ENCODE assay signal across 12 cellular contexts in the genomic region with DNA sequence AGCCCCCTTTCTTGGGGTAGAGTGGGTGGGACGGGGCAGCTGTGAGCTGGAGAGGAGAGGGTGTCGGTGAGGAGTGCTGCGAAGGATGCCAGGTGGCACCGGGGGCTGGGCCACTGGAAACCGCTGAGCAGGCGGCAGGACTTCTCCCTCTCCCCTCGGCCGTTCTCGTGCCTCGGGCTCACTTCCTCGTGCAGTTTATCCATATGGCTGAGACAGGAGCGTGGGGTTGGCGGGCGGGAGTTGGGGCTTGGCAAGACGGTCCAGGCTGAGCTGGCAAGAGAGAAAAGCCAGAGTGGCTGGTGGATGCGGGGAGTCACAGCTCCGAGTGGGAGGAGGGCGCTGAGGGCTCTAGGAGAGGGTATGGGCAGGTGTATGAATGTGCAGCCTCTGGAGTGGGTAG. TPM values are rescaled to one million over a fixed set of nuclear protein-coding genes. Genes with fewer than 3 reads are reported as not detected.
DNase-seq lines count a peak whose midpoint lies in the region; ATAC-seq, FAIRE-seq and TF ChIP-seq lines count a peak whose summit lies in the region.
"Had no signal": no experiment of that assay in that cellular context is flagged by ENCODE, and none has a peak within 500 bp of the region (broad histone marks: within the 10 kb centered on the region; RNA-seq: fewer than 3 reads in every experiment).

No MANE protein-coding gene starts in this region.

- H3K4me1 ChIP-seq in kidney (ENCODE audit: control insufficient read depth in 1 of 2, insufficient read depth in 1 of 2, low read depth in 1 of 2, low read length in 2 of 2) (peaks cover 18 to 62% of the 10 kb centered on the region in 2 donors), suprapubic skin (peaks cover 63% of the 10 kb centered on the region)
- H3K4me1 ChIP-seq: A549 had no signal

- WGBS in suprapubic skin: 29% methylated on average over 18 of the region's 18 CpGs

- H3K4me3 Mint-ChIP-seq in WTC11: no peak overlapping the region
- no peak overlapping the region for H3K4me3 Mint-ChIP-seq in activated CD8-positive, alpha-beta T cell treated with anti-CD3 and anti-CD28 coated beads, Interleukin-2, amount 10 ng/mL, durations not matched to agents 7 days and 5 days

- H3K9ac ChIP-seq in kidney (ENCODE audit: low read length in 2 of 2): peak overlapping the region in 1 of 2 donors; percentile 19

- CTCF ChIA-PET in WTC11 (lab: Charles Lee): interaction anchor here (1.2 to 2.4 kb wide), 2 partner anchors 10 to 18 kb away, joined by 3 to 19 read pairs; no protein-coding TSS in a partner anchor
- CTCF ChIA-PET in activated CD8-positive, alpha-beta T cell treated with anti-CD3 and anti-CD28 coated beads, Interleukin-2, amount 10 ng/mL, durations not matched to agents 7 days and 5 days (lab: Charles Lee): interaction anchor here (1.3 to 1.4 kb wide), 2 partner anchors 14 to 143 kb away, joined by 3 read pairs; partner anchors contain the start of gene ABCA3

- FAIRE-seq in kidney (lab: Jason Lieb, UNC): no peak
- FAIRE-seq: A549, endometrium had no signal

- H3K27ac ChIP-seq in kidney (ENCODE audit: low read depth in 2 of 2, low read length in 2 of 2) (peak overlapping the region in 1 of 2 donors; percentile 78), suprapubic skin (peak overlapping the region; percentile 67)
- H3K27ac ChIP-seq: A549 had no signal

- no peaks in the 10 kb centered on the region for H3K27me3 ChIP-seq in suprapubic skin

- H3K36me3 Mint-ChIP-seq in WTC11: no peaks in the 10 kb centered on the region
- H3K36me3 Mint-ChIP-seq in activated CD8-positive, alpha-beta T cell treated with anti-CD3 and anti-CD28 coated beads, Interleukin-2, amount 10 ng/mL, durations not matched to agents 7 days and 5 days (ENCODE audit: low read depth): peaks cover 4% of the 10 kb centered on the region

- H3K27ac Mint-ChIP-seq in WTC11: peak overlapping the region; percentile 25; the same call in 1 of the 2 replicates
- H3K27ac Mint-ChIP-seq in activated CD8-positive, alpha-beta T cell treated with anti-CD3 and anti-CD28 coated beads, Interleukin-2, amount 10 ng/mL, durations not matched to agents 7 days and 5 days: no peak overlapping the region

- TF ChIP-seq POLR2A in suprapubic skin (IDR thresholded peaks at IDR 0.05): no peak

- POLR2A ChIA-PET in WTC11 (lab: Charles Lee): interaction anchor here (1.2 kb wide), 1 partner anchor 14 kb away, joined by 3 read pairs; no protein-coding TSS in a partner anchor
- POLR2A ChIA-PET in activated CD8-positive, alpha-beta T cell treated with anti-CD3 and anti-CD28 coated beads, Interleukin-2, amount 10 ng/mL, durations not matched to agents 7 days and 5 days (lab: Charles Lee): interaction anchor here (0.6 kb wide), 1 partner anchor 101 kb away, joined by 4 read pairs; no protein-coding TSS in a partner anchor

- H3K4me3 ChIP-seq in kidney (ENCODE audit: low read length in 2 of 2) (peak overlapping the region in 1 of 2 donors; percentile 21), suprapubic skin (peak overlapping the region; percentile 31)
- H3K4me3 ChIP-seq: A549 had no signal

- H3K9me3 ChIP-seq in kidney (ENCODE audit: control insufficient read depth in 1 of 2, low read length in 2 of 2): no peaks in the 10 kb centered on the region
- no peaks in the 10 kb centered on the region for H3K9me3 ChIP-seq in suprapubic skin
- H3K9me3 ChIP-seq: A549 had no signal

- DNase-seq in NCI-H1417 (lab: John Stamatoyannopoulos, UW) (peak; percentile 56 to 78 (median 64)), NCI-H1417 treated with DMSO at 0.1 percent for 48 hours (lab: John Stamatoyannopoulos, UW) (no peak), WTC11 (ENCODE audit: low spot score) (no peak), kidney (peak; percentile 77), suprapubic skin (ENCODE audit: low spot score in 2 of 2) (no peak), NAMALWA (ENCODE audit: low spot score) (no peak), NCI-H128 (lab: John Stamatoyannopoulos, UW; ENCODE audit: unreplicated experiment) (no peak)
- DNase-seq in activated CD8-positive, alpha-beta T cell treated with anti-CD3 and anti-CD28 coated beads, Interleukin-2, amount 10 ng/mL, durations not matched to agents 7 days and 5 days: no peak
- DNase-seq: NCI-H1105 treated with DMSO at 0.1 percent for 48 hours, T-helper 2 cell had no signal

- TF ChIP-seq EP300 in suprapubic skin (IDR thresholded peaks at IDR 0.05): no peak

- H3K9me3 Mint-ChIP-seq in WTC11: no peaks in the 10 kb centered on the region
- no peaks in the 10 kb centered on the region for H3K9me3 Mint-ChIP-seq in activated CD8-positive, alpha-beta T cell treated with anti-CD3 and anti-CD28 coated beads, Interleukin-2, amount 10 ng/mL, durations not matched to agents 7 days and 5 days (ENCODE audit: insufficient read depth)

- ATAC-seq in WTC11: no peak
- ATAC-seq in activated CD8-positive, alpha-beta T cell treated with anti-CD3 and anti-CD28 coated beads, Interleukin-2, amount 10 ng/mL, durations not matched to agents 7 days and 5 days: no peak
- ATAC-seq: A549 had no signal

- intact Hi-C loops in kidney (cut with DNase I): no loop called here

- H3K36me3 ChIP-seq in kidney (ENCODE audit: control insufficient read depth in 1 of 2, insufficient read depth in 2 of 2, low read length in 2 of 2) (no peaks in the 10 kb centered on the region), suprapubic skin (no peaks in the 10 kb centered on the region)

- TF ChIP-seq CTCF in WTC11 (IDR thresholded peaks at IDR 0.05) (no peak), kidney (IDR thresholded peaks at IDR 0.05; ENCODE audit: borderline replicate concordance, extremely low read depth, insufficient read depth) (no peak), suprapubic skin (IDR thresholded peaks at IDR 0.05) (no peak)

- H3K27me3 Mint-ChIP-seq in WTC11 (ENCODE audit: low read depth): no peaks in the 10 kb centered on the region; the same call in 1 of the 2 replicates
- H3K27me3 Mint-ChIP-seq in activated CD8-positive, alpha-beta T cell treated with anti-CD3 and anti-CD28 coated beads, Interleukin-2, amount 10 ng/mL, durations not matched to agents 7 days and 5 days (ENCODE audit: low read depth): no peaks in the 10 kb centered on the region

- 0 out of 2 replicates have a peak, but pooled peaks cover 4% of the 10 kb centered on the region for H3K4me1 Mint-ChIP-seq in WTC11
- H3K4me1 Mint-ChIP-seq in activated CD8-positive, alpha-beta T cell treated with anti-CD3 and anti-CD28 coated beads, Interleukin-2, amount 10 ng/mL, durations not matched to agents 7 days and 5 days (ENCODE audit: low read depth): peaks cover 27% of the 10 kb centered on the region

TF ChIP-seq in WTC11, 78 proteins besides CTCF, POLR2A, EP300 and RAD21 (continues in another document):
- no peak for TF ChIP-seq ETV6 (CRISPR knock-in tag; IDR thresholded peaks at IDR 0.05)
- no peak for TF ChIP-seq ESRRA (CRISPR knock-in tag; IDR thresholded peaks at IDR 0.05; ENCODE audit: borderline replicate concordance)
- TF ChIP-seq, protein P1, sequence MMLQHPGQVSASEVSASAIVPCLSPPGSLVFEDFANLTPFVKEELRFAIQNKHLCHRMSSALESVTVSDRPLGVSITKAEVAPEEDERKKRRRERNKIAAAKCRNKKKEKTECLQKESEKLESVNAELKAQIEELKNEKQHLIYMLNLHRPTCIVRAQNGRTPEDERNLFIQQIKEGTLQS (CRISPR knock-in tag; conservative IDR thresholded peaks at IDR 0.05): no peak
- no peak for TF ChIP-seq EMX1 (CRISPR knock-in tag; IDR thresholded peaks at IDR 0.05)
- no peak for TF ChIP-seq ZNF121 (CRISPR knock-in tag; IDR thresholded peaks at IDR 0.05)
- no peak for TF ChIP-seq JUN (CRISPR knock-in tag; IDR thresholded peaks at IDR 0.05)
- TF ChIP-seq OVOL2 (CRISPR knock-in tag; IDR thresholded peaks at IDR 0.05; ENCODE audit: borderline replicate concordance): no peak
- TF ChIP-seq, protein P2, sequence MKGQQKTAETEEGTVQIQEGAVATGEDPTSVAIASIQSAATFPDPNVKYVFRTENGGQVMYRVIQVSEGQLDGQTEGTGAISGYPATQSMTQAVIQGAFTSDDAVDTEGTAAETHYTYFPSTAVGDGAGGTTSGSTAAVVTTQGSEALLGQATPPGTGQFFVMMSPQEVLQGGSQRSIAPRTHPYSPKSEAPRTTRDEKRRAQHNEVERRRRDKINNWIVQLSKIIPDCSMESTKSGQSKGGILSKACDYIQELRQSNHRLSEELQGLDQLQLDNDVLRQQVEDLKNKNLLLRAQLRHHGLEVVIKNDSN (CRISPR knock-in tag; IDR thresholded peaks at IDR 0.05): no peak
- no peak for TF ChIP-seq ZNF423 (CRISPR knock-in tag; IDR thresholded peaks at IDR 0.05)
- no peak for TF ChIP-seq GABPB1 (CRISPR knock-in tag; IDR thresholded peaks at IDR 0.05)
- TF ChIP-seq CBFB (CRISPR knock-in tag; IDR thresholded peaks at IDR 0.05; ENCODE audit: low read depth): no peak

RNA-seq across cellular contexts. Expression of gene TBC1D24, which starts 8.2 kb away (rescaled TPM):
- 17.3 to 21.0 TPM (median 17.8 TPM) in 3 replicates for total RNA-seq in WTC11 (2021)
- 25.7 TPM for total RNA-seq in kidney
- 23.9 TPM for polyA plus RNA-seq in kidney (ENCODE audit: insufficient read depth, low read depth, low replicate concordance)
- total RNA-seq in suprapubic skin: 10 to 100 TPM; 10.8 to 23.6 (median 16.5) TPM
- 10 to 100 TPM; 21.1 to 22.4 TPM for total RNA-seq in activated CD8-positive, alpha-beta T cell treated with anti-CD3 and anti-CD28 coated beads, Interleukin-2, amount 10 ng/mL, durations not matched to agents 7 days and 5 days

RNA-seq across cellular contexts. Expression of gene NTN3, which starts 12.1 kb away (rescaled TPM):
- total RNA-seq in WTC11 (2021) (0.82 to 0.92 TPM (median 0.89 TPM) in 3 replicates), kidney (0.28 TPM), suprapubic skin (not detected)
- polyA plus RNA-seq in kidney (ENCODE audit: insufficient read depth, low read depth, low replicate concordance): not detected
- total RNA-seq in activated CD8-positive, alpha-beta T cell treated with anti-CD3 and anti-CD28 coated beads, Interleukin-2, amount 10 ng/mL, durations not matched to agents 7 days and 5 days: under 1 TPM in 1 of 2 experiments, not detected in 1; 0.10 TPM
- polyA plus RNA-seq: A549 had no signal

RNA-seq across cellular contexts. Expression of gene TEDC2, which starts 23.3 kb away (rescaled TPM):
- total RNA-seq in WTC11 (2021) (51.7 to 61.6 TPM (median 51.9 TPM) in 3 replicates), kidney (1.4 TPM), suprapubic skin (1 to 10 TPM in 3 of 4 donors, not detected in 1; 1.4 to 2.2 (median 1.6) TPM)
- 1.7 TPM for polyA plus RNA-seq in kidney (ENCODE audit: insufficient read depth, low read depth, low replicate concordance)
- 10 to 100 TPM; 21.6 to 32.9 TPM for total RNA-seq in activated CD8-positive, alpha-beta T cell treated with anti-CD3 and anti-CD28 coated beads, Interleukin-2, amount 10 ng/mL, durations not matched to agents 7 days and 5 days

RNA-seq across cellular contexts. Expression of gene ATP6V0C, which starts 30.6 kb away (rescaled TPM):
- 193 to 212 TPM (median 193 TPM) in 3 replicates for total RNA-seq in WTC11 (2021)
- total RNA-seq in kidney: 303 TPM
- polyA plus RNA-seq in kidney (ENCODE audit: insufficient read depth, low read depth, low replicate concordance): 520 TPM
- 100 to 1,000 TPM; 103 to 147 (median 120) TPM for total RNA-seq in suprapubic skin
- total RNA-seq in activated CD8-positive, alpha-beta T cell treated with anti-CD3 and anti-CD28 coated beads, Interleukin-2, amount 10 ng/mL, durations not matched to agents 7 days and 5 days: 100 to 1,000 TPM; 105 to 110 TPM

RNA-seq across cellular contexts. Expression of gene AMDHD2, which starts 37.0 kb away (rescaled TPM):
- 60.1 to 70.9 TPM (median 60.3 TPM) in 3 replicates for total RNA-seq in WTC11 (2021)
- total RNA-seq in kidney: 52.1 TPM
- 51.8 TPM for polyA plus RNA-seq in kidney (ENCODE audit: insufficient read depth, low read depth, low replicate concordance)
- total RNA-seq in suprapubic skin: 10 to 100 TPM; 27.0 to 42.7 (median 38.0) TPM
- 10 to 100 TPM; 54.0 to 58.5 TPM for total RNA-seq in activated CD8-positive, alpha-beta T cell treated with anti-CD3 and anti-CD28 coated beads, Interleukin-2, amount 10 ng/mL, durations not matched to agents 7 days and 5 days

Comparison
In these comparisons a context has a peak if more than half of its experiments do, and no peak if none do; other contexts are left out.
1. DNase-seq: peak in NCI-H1417 (3 of 3) and kidney (single experiment); none in NCI-H1417 treated with DMSO at 0.1 percent for 48 hours (single experiment), WTC11 (single experiment), suprapubic skin (0 of 2), NAMALWA (single experiment), activated CD8-positive, alpha-beta T cell treated with anti-CD3 and anti-CD28 coated beads, Interleukin-2, amount 10 ng/mL, durations not matched to agents 7 days and 5 days (single experiment) and NCI-H128 (single experiment).